ENCODE assay signal across 8 cellular contexts in genomic region chr11:65859134-65859811, GRCh38. TPM values are rescaled to one million over a fixed set of nuclear protein-coding genes. Genes with fewer than 3 reads are reported as not detected.
A peak's percentile ranks its signal among the peaks of the same experiment; 100 is the strongest.
DNase-seq lines count a peak whose midpoint lies in the region; ATAC-seq and TF ChIP-seq lines count a peak whose summit lies in the region.

No MANE protein-coding gene starts in this region.

- ATAC-seq in GM19025 (IDR thresholded peaks at IDR 0.05; ENCODE audit: low read depth, unreplicated experiment) (peak; percentile 44), HG03280 (IDR thresholded peaks at IDR 0.05; ENCODE audit: unreplicated experiment) (peak; percentile 49)

- DNase-seq in AG09309 (ENCODE audit: low read depth) (peak; percentile 83), NCI-H345 (lab: John Stamatoyannopoulos, UW) (peak; percentile 99), inferior parietal cortex (ENCODE audit: extremely low spot score) (peak; percentile 95), spleen (peak; percentile 100)
- DNase-seq in activated CD4-positive, CD25-positive, alpha-beta regulatory T cell (lab: John Stamatoyannopoulos, UW) = peak; percentile 88 to 94 (median 90)
- peak; percentile 93 for DNase-seq in central memory CD4-positive, alpha-beta T cell

- H3K36me3 ChIP-seq in spleen = peaks cover 8 to 52% (median 46%) of the 10 kb centered on the region in 6 donors

- intact Hi-C loops in spleen (cut with DNase I; ENCODE audit: low total_unique reads) = no loop called here

- no peaks in the 10 kb centered on the region for H3K27me3 ChIP-seq in spleen (replicated peaks in 1 of 7)

- H3K9me3 ChIP-seq in spleen = no peaks in the 10 kb centered on the region

- peak overlapping the region; percentile 93 to 99 (median 97) for H3K27ac ChIP-seq in spleen

- H3K4me3 ChIP-seq in AG09309 (ENCODE audit: control insufficient read depth, low read depth, low read length) = peak overlapping the region; percentile 84
- H3K4me3 ChIP-seq in spleen = peak overlapping the region; percentile 86 to 100 (median 99)

- WGBS in spleen, 5 donors = 0 to 1% (median 0%) methylated on average over 13 to 45 of the region's 45 CpGs

- peak in 2 of 3 donors; percentile 48 to 91 for TF ChIP-seq POLR2A in spleen (IDR thresholded peaks at IDR 0.05)

- TF ChIP-seq CTCF in AG09309 (IDR thresholded peaks at IDR 0.05; ENCODE audit: control insufficient read depth, insufficient read depth, low read depth, low read length, missing control alignments) = no peak
- peak in 4 of 11 experiments; percentile 8 to 41 (median 30) for TF ChIP-seq CTCF in spleen (IDR thresholded peaks at IDR 0.05 in 8 of 11, conservative IDR thresholded peaks at IDR 0.05 in 3 of 11)

- peaks cover 38 to 82% (median 70%) of the 10 kb centered on the region in 6 donors for H3K4me1 ChIP-seq in spleen

RNA-seq across cellular contexts. Expression of gene MUS81, which starts 1.0 kb away (rescaled TPM):
- total RNA-seq in spleen = 10 to 100 TPM; 54.8 to 77.3 (median 65.5) TPM
- polyA plus RNA-seq in spleen = 10 to 100 TPM; 71.2 to 93.5 (median 89.5) TPM

RNA-seq across cellular contexts. Expression of gene CFL1, which starts 1.3 kb away (rescaled TPM):
- 1,000 to 10,000 TPM in 2 of 7 donors, 100 to 1,000 TPM in 5; 666 to 1,219 (median 868) TPM for total RNA-seq in spleen
- 100 to 1,000 TPM; 562 to 869 (median 862) TPM for polyA plus RNA-seq in spleen

RNA-seq across cellular contexts. Expression of gene EFEMP2, which starts 13.3 kb away (rescaled TPM):
- total RNA-seq in spleen = 10 to 100 TPM; 21.0 to 53.5 (median 38.4) TPM
- 10 to 100 TPM; 22.5 to 39.1 (median 31.4) TPM for polyA plus RNA-seq in spleen

RNA-seq across cellular contexts. Expression of gene CTSW, which starts 20.4 kb away (rescaled TPM):
- 10 to 100 TPM; 18.8 to 38.2 (median 29.5) TPM for total RNA-seq in spleen
- polyA plus RNA-seq in spleen = 10 to 100 TPM in 2 of 3 donors, 1 to 10 TPM in 1; 5.6 to 13.2 (median 10.8) TPM

RNA-seq across cellular contexts. Expression of gene SNX32, which starts 25.5 kb away (rescaled TPM):
- total RNA-seq in spleen = 1 to 10 TPM in 2 of 7 donors, under 1 TPM in 3, not detected in 2; 0.22 to 1.2 (median 0.77) TPM
- 1 to 10 TPM in 1 of 3 donors, under 1 TPM in 2; 0.45 to 1.5 (median 0.89) TPM for polyA plus RNA-seq in spleen

Comparison
In these comparisons a context has a peak if more than half of its experiments do, and no peak if none do; other contexts are left out.
1. Peak in every context shown above with its lines: DNase-seq, ATAC-seq, H3K4me3 ChIP-seq and H3K27ac ChIP-seq.